15 cellular contexts compared by ENCODE assay signal in the genomic region with DNA sequence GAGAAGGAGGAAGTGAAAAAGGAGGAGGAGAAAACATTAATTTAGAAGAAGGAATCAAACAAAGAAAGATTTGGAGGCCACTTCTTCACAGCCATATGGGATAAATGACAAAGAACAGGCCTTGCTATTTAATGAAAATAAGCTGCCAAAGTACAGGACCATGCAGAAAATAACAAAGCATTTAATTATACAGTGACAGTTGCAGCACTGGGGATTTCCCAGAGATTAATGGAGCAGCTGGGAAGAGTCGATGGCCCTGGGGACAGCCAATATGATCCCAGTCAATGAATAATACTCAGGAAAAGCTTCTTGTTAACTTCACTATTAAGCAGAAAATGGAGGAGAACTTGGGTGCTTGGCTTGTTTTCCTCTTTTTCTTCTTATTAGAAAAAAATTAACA. TPM values are rescaled to one million over a fixed set of nuclear protein-coding genes. Genes with fewer than 3 reads are reported as not detected.
DNase-seq lines count a peak whose midpoint lies in the region; ATAC-seq, FAIRE-seq and TF ChIP-seq lines count a peak whose summit lies in the region.
"Had no signal": no experiment of that assay in that cellular context is flagged by ENCODE, and none has a peak within 500 bp of the region (broad histone marks: within the 10 kb centered on the region; RNA-seq: fewer than 3 reads in every experiment).

No MANE protein-coding gene starts in this region.

- H3K27me3 ChIP-seq in liver (ENCODE audit: control insufficient read depth in 4 of 4, insufficient read depth in 4 of 4, low read length in 3 of 4): peaks cover 0 to 4% (median 0%) of the 10 kb centered on the region in 4 donors
- no peaks in the 10 kb centered on the region for H3K27me3 ChIP-seq in right lobe of liver

- H3K4me3 Mint-ChIP-seq in brain (no peak overlapping the region), osteocyte (ENCODE audit: unreplicated experiment) (no peak overlapping the region), natural killer cell (no peak overlapping the region)
- H3K4me3 Mint-ChIP-seq: activated T-cell treated with anti-CD3 and anti-CD28 coated beads, Interleukin-2, amount 50 U/mL, for 4 hours had no signal

- TF ChIP-seq CTCF in liver (IDR thresholded peaks at IDR 0.05; ENCODE audit: low read depth, low read length, missing input control) (no peak), right lobe of liver (IDR thresholded peaks at IDR 0.05) (no peak), brain (conservative IDR thresholded peaks at IDR 0.05) (no peak), osteocyte (IDR thresholded peaks at IDR 0.05) (no peak), natural killer cell (IDR thresholded peaks at IDR 0.05) (no peak)

- H3K27ac ChIP-seq in liver (ENCODE audit: low read depth in 1 of 2, low read length in 2 of 2) (no peak overlapping the region), right lobe of liver (no peak overlapping the region)

- no peaks in the 10 kb centered on the region for H3K36me3 ChIP-seq in liver (ENCODE audit: control insufficient read depth in 4 of 4, insufficient read depth in 3 of 4, low read depth in 1 of 4, low read length in 3 of 4)
- no peaks in the 10 kb centered on the region for H3K36me3 ChIP-seq in right lobe of liver

- H3K4me1 ChIP-seq in liver (ENCODE audit: control insufficient read depth in 4 of 4, insufficient read depth in 4 of 4, low read length in 3 of 4) (no peaks in the 10 kb centered on the region), right lobe of liver (no peaks in the 10 kb centered on the region)

- DNase-seq in right lobe of liver: no peak
- no peak for DNase-seq in osteocyte (ENCODE audit: extremely low spot score, unreplicated experiment)
- no peak for DNase-seq in DMS79 treated with DMSO at 0.1 percent for 48 hours (lab: John Stamatoyannopoulos, UW)
- no peak for DNase-seq in NOMO-1 (lab: John Stamatoyannopoulos, UW; ENCODE audit: unreplicated experiment in 2 of 2)
- no peak for DNase-seq in natural killer cell
- no peak for DNase-seq in urothelium cell line (ENCODE audit: low spot score)
- DNase-seq: activated T-cell treated with anti-CD3 and anti-CD28 coated beads, Interleukin-2, amount 50 U/mL, for 4 hours; Karpas-422; NCI-H1694 treated with DMSO at 0.1 percent for 48 hours; NCI-H774; stimulated activated CD4-positive, alpha-beta T cell treated with anti-CD3 and anti-CD28 coated beads, Interleukin-15, amount 100 ng/mL, for 24 hours had no signal

- H3K9ac ChIP-seq in liver (ENCODE audit: low read depth in 1 of 2, low read length in 2 of 2): no peak overlapping the region

- H3K36me3 Mint-ChIP-seq in brain: no peaks in the 10 kb centered on the region
- peaks cover 21% of the 10 kb centered on the region for H3K36me3 Mint-ChIP-seq in osteocyte (ENCODE audit: unreplicated experiment)
- H3K36me3 Mint-ChIP-seq in natural killer cell: no peaks in the 10 kb centered on the region

- ATAC-seq in right lobe of liver (no peak), natural killer cell (no peak)
- ATAC-seq: activated T-cell treated with anti-CD3 and anti-CD28 coated beads, Interleukin-2, amount 50 U/mL, for 4 hours had no signal

- TF ChIP-seq RAD21 in liver (IDR thresholded peaks at IDR 0.05): no peak

- no peak for TF ChIP-seq POLR2A in right lobe of liver (IDR thresholded peaks at IDR 0.05)

- 58% methylated on average over 1 of the region's 1 CpG for WGBS in liver
- WGBS in right lobe of liver (ENCODE audit: insufficient coverage, low coverage, low lambda C conversion rate, missing lambda C conversion rate): 44% methylated on average over 1 of the region's 1 CpG

- H3K9me3 Mint-ChIP-seq in brain (peaks cover 0 to 9% (median 0%) of the 10 kb centered on the region in 5 experiments), osteocyte (ENCODE audit: unreplicated experiment) (no peaks in the 10 kb centered on the region), natural killer cell (no peaks in the 10 kb centered on the region)
- H3K9me3 Mint-ChIP-seq: activated T-cell treated with anti-CD3 and anti-CD28 coated beads, Interleukin-2, amount 50 U/mL, for 4 hours had no signal

- H3K4me3 ChIP-seq in liver (ENCODE audit: low read depth in 1 of 3, low read length in 3 of 3) (no peak overlapping the region), right lobe of liver (no peak overlapping the region)

- H3K27me3 Mint-ChIP-seq in brain (no peaks in the 10 kb centered on the region), osteocyte (ENCODE audit: unreplicated experiment) (no peaks in the 10 kb centered on the region), natural killer cell (ENCODE audit: low read depth in 2 of 2) (peaks cover 4 to 6% of the 10 kb centered on the region in 2 donors)

- no peak for FAIRE-seq in urothelium cell line (lab: Jason Lieb, UNC)

- H3K4me1 Mint-ChIP-seq in brain (peaks cover 28% of the 10 kb centered on the region), osteocyte (ENCODE audit: unreplicated experiment) (peaks cover 45% of the 10 kb centered on the region), natural killer cell (no peaks in the 10 kb centered on the region)

- intact Hi-C loops in right lobe of liver (cut with DNase I) (no loop called here), natural killer cell (cut with micrococcal nuclease) (no loop called here)

- H3K27ac Mint-ChIP-seq in brain (peak overlapping the region in 3 of 5 experiments; percentile 39 to 78 (median 69)), osteocyte (ENCODE audit: unreplicated experiment) (peak overlapping the region; percentile 66), natural killer cell (no peak overlapping the region)

- H3K9me3 ChIP-seq in liver (ENCODE audit: control insufficient read depth in 4 of 4, low read length in 3 of 4) (no peaks in the 10 kb centered on the region), right lobe of liver (no peaks in the 10 kb centered on the region)

TF ChIP-seq in liver, 16 proteins besides CTCF, POLR2A, EP300 and RAD21:
- TF ChIP-seq GABPA (IDR thresholded peaks at IDR 0.05 in 1 of 2, conservative IDR thresholded peaks at IDR 0.05 in 1 of 2) (no peak), RXRA (IDR thresholded peaks at IDR 0.05) (peak; percentile 33 to 41)

RNA-seq across cellular contexts. Expression of a gene that starts 34.6 kb away (rescaled TPM):
- total RNA-seq in liver (1 to 10 TPM; 1.0 to 1.4 TPM), right lobe of liver (1 to 10 TPM in 3 of 6 experiments, under 1 TPM in 3; 0.68 to 2.1 (median 1.0) TPM), osteocyte (83.8 and 92.7 TPM in 2 replicates), natural killer cell (not detected)
- polyA plus RNA-seq in liver (1 to 10 TPM; 1.0 to 1.2 TPM), brain (ENCODE audit: insufficient read depth, low read depth, low replicate concordance) (6.2 TPM)
- total RNA-seq: glomerular endothelial cell, osteoblast had no signal

Comparison
In these comparisons a context has a peak if more than half of its experiments do, and no peak if none do; other contexts are left out.
1. H3K27ac Mint-ChIP-seq: peak in brain (3 of 5) and osteocyte (single experiment); none in natural killer cell (0 of 2).
2. RNA of a gene that starts 34.6 kb away (total RNA-seq): 83.8 to 92.7 TPM in osteocyte; 1.0 to 1.4 TPM in liver, 0.68 to 2.1 TPM in right lobe of liver and not detected in natural killer cell; every median in the first group is over 10 times any median in the second.